28 cellular contexts compared by ENCODE assay signal in genomic region chr3:101735833-101736232, GRCh38.
"Had no signal": no experiment of that assay in that cellular context is flagged by ENCODE, and none has a peak within 500 bp of the region (broad histone marks: within the 10 kb centered on the region; RNA-seq: fewer than 3 reads in every experiment).

No MANE protein-coding gene starts in this region.

- H3K4me1 Mint-ChIP-seq: activated CD4-positive, alpha-beta T cell treated with anti-CD3 and anti-CD28 coated beads for 36 hours; activated naive CD4-positive, alpha-beta T cell treated with anti-CD3 and anti-CD28 coated beads, Interleukin-2, amount 10 ng/mL, durations not matched to agents 7 days and 5 days; activated naive CD8-positive, alpha-beta T cell treated with anti-CD3 and anti-CD28 coated beads, Interleukin-2, amount 10 ng/mL, durations not matched to agents 7 days and 5 days; activated T-helper 17 cell treated with anti-CD3 and anti-CD28 coated beads, Interleukin-2, amount 50 U/mL, for 72 hours; brain had no signal

- H3K27ac Mint-ChIP-seq: activated CD4-positive, alpha-beta T cell treated with anti-CD3 and anti-CD28 coated beads for 36 hours; activated CD8-positive, alpha-beta T cell treated with anti-CD3 and anti-CD28 coated beads for 36 hours; activated naive CD4-positive, alpha-beta T cell treated with anti-CD3 and anti-CD28 coated beads, Interleukin-2, amount 10 ng/mL, durations not matched to agents 7 days and 5 days; activated naive CD8-positive, alpha-beta T cell treated with anti-CD3 and anti-CD28 coated beads, Interleukin-2, amount 10 ng/mL, durations not matched to agents 7 days and 5 days; activated T-helper 17 cell treated with anti-CD3 and anti-CD28 coated beads, Interleukin-2, amount 50 U/mL, for 72 hours; brain; dendritic cell treated with granulocyte-macrophage colony-stimulating factor and Interleukin-4, amounts not matched to agents 40 ng/mL and 50 ng/mL, for 4 days had no signal

- H3K27me3 ChIP-seq: ascending aorta, breast epithelium, cardiac muscle cell, esophagus squamous epithelium, gastroesophageal sphincter had no signal

- H3K4me3 Mint-ChIP-seq: activated CD4-positive, alpha-beta T cell treated with anti-CD3 and anti-CD28 coated beads for 36 hours; activated CD8-positive, alpha-beta T cell treated with anti-CD3 and anti-CD28 coated beads for 36 hours; activated naive CD4-positive, alpha-beta T cell treated with anti-CD3 and anti-CD28 coated beads, Interleukin-2, amount 10 ng/mL, durations not matched to agents 7 days and 5 days; activated naive CD8-positive, alpha-beta T cell treated with anti-CD3 and anti-CD28 coated beads, Interleukin-2, amount 10 ng/mL, durations not matched to agents 7 days and 5 days; activated T-cell treated with anti-CD3 and anti-CD28 coated beads, Interleukin-2, amount 50 U/mL, for 4 hours; activated T-helper 17 cell treated with anti-CD3 and anti-CD28 coated beads, Interleukin-2, amount 50 U/mL, for 72 hours; brain; dendritic cell treated with granulocyte-macrophage colony-stimulating factor and Interleukin-4, amounts not matched to agents 40 ng/mL and 50 ng/mL, for 4 days had no signal

- H3K27ac ChIP-seq: ascending aorta, breast epithelium, cardiac muscle cell, coronary artery, epithelial cell of prostate, esophagus squamous epithelium, gastroesophageal sphincter had no signal

- H3K27me3 Mint-ChIP-seq: activated CD4-positive, alpha-beta T cell treated with anti-CD3 and anti-CD28 coated beads for 36 hours; activated CD8-positive, alpha-beta T cell treated with anti-CD3 and anti-CD28 coated beads for 36 hours; activated naive CD4-positive, alpha-beta T cell treated with anti-CD3 and anti-CD28 coated beads, Interleukin-2, amount 10 ng/mL, durations not matched to agents 7 days and 5 days; activated naive CD8-positive, alpha-beta T cell treated with anti-CD3 and anti-CD28 coated beads, Interleukin-2, amount 10 ng/mL, durations not matched to agents 7 days and 5 days; activated T-helper 17 cell treated with anti-CD3 and anti-CD28 coated beads, Interleukin-2, amount 50 U/mL, for 72 hours; dendritic cell treated with granulocyte-macrophage colony-stimulating factor and Interleukin-4, amounts not matched to agents 40 ng/mL and 50 ng/mL, for 4 days had no signal

- ATAC-seq: activated CD4-positive, alpha-beta T cell treated with anti-CD3 and anti-CD28 coated beads for 36 hours; activated CD8-positive, alpha-beta T cell treated with anti-CD3 and anti-CD28 coated beads for 36 hours; activated naive CD4-positive, alpha-beta T cell treated with anti-CD3 and anti-CD28 coated beads, Interleukin-2, amount 50 U/mL, for 72 hours; activated T-cell treated with anti-CD3 and anti-CD28 coated beads, Interleukin-2, amount 50 U/mL, for 4 hours; activated T-helper 17 cell treated with anti-CD3 and anti-CD28 coated beads, Interleukin-2, amount 50 U/mL, for 72 hours; gastroesophageal sphincter had no signal

- H3K9me3 Mint-ChIP-seq: activated CD8-positive, alpha-beta T cell treated with anti-CD3 and anti-CD28 coated beads for 36 hours; activated T-cell treated with anti-CD3 and anti-CD28 coated beads, Interleukin-2, amount 50 U/mL, for 4 hours had no signal

- H3K4me3 ChIP-seq: ascending aorta, breast epithelium, cardiac muscle cell, coronary artery, esophagus squamous epithelium, gastroesophageal sphincter had no signal

- DNase-seq: activated CD4-positive, alpha-beta T cell treated with anti-CD3 and anti-CD28 coated beads for 36 hours; activated CD4-positive, alpha-beta T cell treated with anti-CD3 and anti-CD28 coated beads, Interleukin-2, amount 50 U/mL, for 1 hour; activated CD4-positive, alpha-beta T cell treated with anti-CD3 and anti-CD28 coated beads, Interleukin-2, amount 50 U/mL, for 48 hours; activated CD4-positive, CD25-positive, alpha-beta regulatory T cell; activated CD4-positive, CD25-positive, alpha-beta regulatory T cell treated with anti-CD3 and anti-CD28 coated beads, Interleukin-2, amount 50 U/mL, for 72 hours; activated CD8-positive, alpha-beta memory T cell treated with anti-CD3 and anti-CD28 coated beads for 24 hours; activated CD8-positive, alpha-beta T cell treated with anti-CD3 and anti-CD28 coated beads for 36 hours; activated effector memory CD4-positive, alpha-beta T cell treated with Interleukin-2 at 50 U/mL for 16 hours; activated naive CD4-positive, alpha-beta T cell; activated naive CD4-positive, alpha-beta T cell treated with anti-CD3 and anti-CD28 coated beads, Interleukin-2, amount 10 ng/mL, durations not matched to agents 7 days and 5 days; activated naive CD8-positive, alpha-beta T cell treated with anti-CD3 and anti-CD28 coated beads, Interleukin-2, amount 10 ng/mL, durations not matched to agents 7 days and 5 days; activated T-cell treated with anti-CD3 and anti-CD28 coated beads, Interleukin-2, amount 50 U/mL, for 4 hours; central memory CD4-positive, alpha-beta T cell; effector CD4-positive, alpha-beta T cell; esophagus squamous epithelium; foreskin melanocyte; head of caudate nucleus; T-helper 2 cell had no signal
